ENCODE assay signal across 8 cellular contexts in the genomic region with DNA sequence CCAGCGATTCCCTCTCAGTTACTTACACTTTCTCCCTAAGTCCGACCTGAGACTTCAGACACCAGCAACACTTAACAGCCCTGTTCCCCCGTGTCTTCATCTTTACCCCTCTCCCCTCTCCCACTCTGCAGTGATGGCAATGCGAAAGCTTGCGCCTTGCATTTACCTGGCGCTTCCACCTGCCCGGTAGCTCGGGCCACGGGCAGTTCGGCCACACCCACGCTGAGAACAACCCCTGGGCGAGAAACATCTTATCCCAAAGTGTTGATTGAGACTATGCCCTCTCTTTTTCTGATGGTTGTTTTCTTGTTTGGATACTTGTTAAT. TPM values are rescaled to one million over a fixed set of nuclear protein-coding genes. Genes with fewer than 3 reads are reported as not detected.
A peak's percentile ranks its signal among the peaks of the same experiment; 100 is the strongest.
DNase-seq lines count a peak whose midpoint lies in the region; ATAC-seq and TF ChIP-seq lines count a peak whose summit lies in the region.

No MANE protein-coding gene starts in this region.

- peak; percentile 1 for ATAC-seq in HG02884 (IDR thresholded peaks at IDR 0.05; ENCODE audit: unreplicated experiment)
- ATAC-seq in activated CD8-positive, alpha-beta T cell treated with anti-CD3 and anti-CD28 coated beads for 36 hours, result no peak
- no peak for ATAC-seq in HG02852 (IDR thresholded peaks at IDR 0.05; ENCODE audit: unreplicated experiment)
- ATAC-seq in natural killer cell treated with Interleukin-12 subunit alpha and Interleukin-12 subunit beta and Interleukin-15 and Interleukin-18, amount 100 ng/mL, for 72 hours, result no peak

- in situ Hi-C loops in transverse colon (cut with MboI; ENCODE audit: low pct_ligation_motif_present in 1 of 4, low pct_unique_long_range_greater_than_20kb in 1 of 4, low sequenced_read_pairs in 3 of 4), result no loop called here

- H3K9me3 ChIP-seq in transverse colon, result no peaks in the 10 kb centered on the region

- peak overlapping the region; percentile 81 to 96 (median 90) for H3K27ac ChIP-seq in transverse colon

- peaks cover 0 to 5% (median 0%) of the 10 kb centered on the region in 4 donors for H3K36me3 ChIP-seq in transverse colon

- peaks cover 7% of the 10 kb centered on the region for H3K36me3 Mint-ChIP-seq in activated CD8-positive, alpha-beta T cell treated with anti-CD3 and anti-CD28 coated beads for 36 hours (ENCODE audit: low read depth)
- H3K36me3 Mint-ChIP-seq in natural killer cell treated with Interleukin-12 subunit alpha and Interleukin-12 subunit beta and Interleukin-15 and Interleukin-18, amount 100 ng/mL, for 72 hours, result no peaks in the 10 kb centered on the region

- peaks cover 0 to 26% (median 10%) of the 10 kb centered on the region in 4 donors for H3K4me1 ChIP-seq in transverse colon

- no peak overlapping the region for H3K4me3 Mint-ChIP-seq in activated CD8-positive, alpha-beta T cell treated with anti-CD3 and anti-CD28 coated beads for 36 hours
- H3K4me3 Mint-ChIP-seq in natural killer cell treated with Interleukin-12 subunit alpha and Interleukin-12 subunit beta and Interleukin-15 and Interleukin-18, amount 100 ng/mL, for 72 hours, result no peak overlapping the region

- H3K27ac Mint-ChIP-seq in activated CD8-positive, alpha-beta T cell treated with anti-CD3 and anti-CD28 coated beads for 36 hours, result no peak overlapping the region
- H3K27ac Mint-ChIP-seq in natural killer cell treated with Interleukin-12 subunit alpha and Interleukin-12 subunit beta and Interleukin-15 and Interleukin-18, amount 100 ng/mL, for 72 hours, result no peak overlapping the region

- peaks cover 12% of the 10 kb centered on the region for H3K4me1 Mint-ChIP-seq in activated CD8-positive, alpha-beta T cell treated with anti-CD3 and anti-CD28 coated beads for 36 hours (ENCODE audit: low read depth)
- H3K4me1 Mint-ChIP-seq in natural killer cell treated with Interleukin-12 subunit alpha and Interleukin-12 subunit beta and Interleukin-15 and Interleukin-18, amount 100 ng/mL, for 72 hours (ENCODE audit: low read depth in 2 of 2), result peaks cover 6 to 16% of the 10 kb centered on the region in 2 donors

- TF ChIP-seq EP300 in transverse colon (IDR thresholded peaks at IDR 0.05; ENCODE audit: low read depth), result no peak

- no peaks in the 10 kb centered on the region for H3K27me3 ChIP-seq in transverse colon

- H3K4me3 ChIP-seq in transverse colon, result peak overlapping the region; percentile 65 to 92 (median 78)

- TF ChIP-seq POLR2A in transverse colon (IDR thresholded peaks at IDR 0.05), result no peak

- H3K9me3 Mint-ChIP-seq in activated CD8-positive, alpha-beta T cell treated with anti-CD3 and anti-CD28 coated beads for 36 hours, result no peaks in the 10 kb centered on the region
- H3K9me3 Mint-ChIP-seq in natural killer cell treated with Interleukin-12 subunit alpha and Interleukin-12 subunit beta and Interleukin-15 and Interleukin-18, amount 100 ng/mL, for 72 hours, result no peaks in the 10 kb centered on the region

- WGBS in transverse colon (ENCODE audit: low coverage in 1 of 2), 2 donors, result 2 to 3% methylated on average over 12 of the region's 12 CpGs

- intact Hi-C loops in activated CD8-positive, alpha-beta T cell treated with anti-CD3 and anti-CD28 coated beads for 36 hours (cut with micrococcal nuclease), result no loop called here
- intact Hi-C loops in transverse colon (cut with DNase I; ENCODE audit: low total_unique reads), result no loop called here

- POLR2A ChIA-PET in activated CD8-positive, alpha-beta T cell treated with anti-CD3 and anti-CD28 coated beads for 36 hours (lab: Charles Lee), result interaction anchor here (1.3 kb wide), 1 partner anchor 408 kb away, joined by 3 read pairs; a partner anchor contains a TSS

- TF ChIP-seq CTCF in activated CD8-positive, alpha-beta T cell treated with anti-CD3 and anti-CD28 coated beads for 36 hours (IDR thresholded peaks at IDR 0.05), result no peak
- no peak for TF ChIP-seq CTCF in transverse colon (IDR thresholded peaks at IDR 0.05)

- CTCF ChIA-PET in activated CD8-positive, alpha-beta T cell treated with anti-CD3 and anti-CD28 coated beads for 36 hours (lab: Charles Lee), result interaction anchor here (0.8 to 2.0 kb wide), 3 partner anchors 15 to 531 kb away, joined by 3 to 4 read pairs (median 4); no protein-coding TSS in a partner anchor

- H3K27me3 Mint-ChIP-seq in activated CD8-positive, alpha-beta T cell treated with anti-CD3 and anti-CD28 coated beads for 36 hours, result no peaks in the 10 kb centered on the region
- peaks cover 15 to 18% of the 10 kb centered on the region in 2 donors for H3K27me3 Mint-ChIP-seq in natural killer cell treated with Interleukin-12 subunit alpha and Interleukin-12 subunit beta and Interleukin-15 and Interleukin-18, amount 100 ng/mL, for 72 hours

- DNase-seq in DMS79 treated with DMSO at 0.1 percent for 48 hours (lab: John Stamatoyannopoulos, UW) (peak; percentile 68), kidney glomerular epithelial cell (lab: John Stamatoyannopoulos, UW) (peak; percentile 21), transverse colon (peak; percentile 33), NCI-H1930 (lab: John Stamatoyannopoulos, UW) (no peak)
- DNase-seq in activated CD8-positive, alpha-beta T cell treated with anti-CD3 and anti-CD28 coated beads for 36 hours, result peak; percentile 14
- no peak for DNase-seq in natural killer cell treated with Interleukin-12 subunit alpha and Interleukin-12 subunit beta and Interleukin-15 and Interleukin-18, amount 100 ng/mL, for 72 hours (ENCODE audit: low spot score)

RNA-seq across cellular contexts. Expression of a gene that starts 0.6 kb away (rescaled TPM):
- total RNA-seq in activated CD8-positive, alpha-beta T cell treated with anti-CD3 and anti-CD28 coated beads for 36 hours, result 10 to 100 TPM; 40.7 to 42.2 TPM
- total RNA-seq in transverse colon, result 10 to 100 TPM; 27.4 to 37.9 (median 35.5) TPM
- 10 to 100 TPM; 63.6 to 67.7 TPM for total RNA-seq in natural killer cell treated with Interleukin-12 subunit alpha and Interleukin-12 subunit beta and Interleukin-15 and Interleukin-18, amount 100 ng/mL, for 72 hours

Comparison
In these comparisons a context has a peak if more than half of its experiments do, and no peak if none do; other contexts are left out.
1. DNase-seq: peak in DMS79 treated with DMSO at 0.1 percent for 48 hours (single experiment), activated CD8-positive, alpha-beta T cell treated with anti-CD3 and anti-CD28 coated beads for 36 hours (single experiment), kidney glomerular epithelial cell (single experiment) and transverse colon (single experiment); none in NCI-H1930 (0 of 2) and natural killer cell treated with Interleukin-12 subunit alpha and Interleukin-12 subunit beta and Interleukin-15 and Interleukin-18, amount 100 ng/mL, for 72 hours (single experiment).